Comparison of ENCODE assay signal across 25 cellular contexts in the genomic region with DNA sequence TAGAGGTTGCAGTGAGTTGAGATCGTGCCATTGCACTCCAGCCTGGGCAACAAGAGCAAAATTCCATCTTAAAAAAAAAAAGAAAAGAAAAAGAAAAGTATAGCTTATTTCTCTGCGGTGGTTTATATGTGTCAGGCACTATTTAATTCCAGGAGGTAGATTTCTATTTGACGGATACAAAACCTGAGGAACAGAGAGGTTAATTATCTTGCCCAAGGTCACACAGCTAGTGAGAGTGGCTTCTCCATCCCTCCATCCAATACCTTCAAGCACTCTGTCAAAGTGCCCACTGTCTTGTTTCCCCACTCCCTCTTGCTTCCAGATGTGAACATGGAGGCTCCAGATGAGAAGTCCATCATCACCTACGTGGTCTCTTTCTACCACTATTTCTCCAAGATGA. TPM values are rescaled to one million over a fixed set of nuclear protein-coding genes. Genes with fewer than 3 reads are reported as not detected.
A peak's percentile ranks its signal among the peaks of the same experiment; 100 is the strongest.
DNase-seq lines count a peak whose midpoint lies in the region; ATAC-seq, FAIRE-seq and TF ChIP-seq lines count a peak whose summit lies in the region.
"Had no signal": no experiment of that assay in that cellular context is flagged by ENCODE, and none has a peak within 500 bp of the region (broad histone marks: within the 10 kb centered on the region; RNA-seq: fewer than 3 reads in every experiment).

No MANE protein-coding gene starts in this region.

- DNase-seq in A549 (ENCODE audit: low read depth in 1 of 2, low spot score in 1 of 2) = no peak
- no peak for DNase-seq in K562 (ENCODE audit: extremely low read depth in 1 of 4, low spot score in 3 of 4)
- DNase-seq in neural progenitor cell (ENCODE audit: low spot score) = no peak
- no peak for DNase-seq in activated CD4-positive, alpha-beta T cell treated with anti-CD3 and anti-CD28 coated beads, Interleukin-2, amount 10 ng/mL, durations not matched to agents 7 days and 5 days
- no peak for DNase-seq in putamen (ENCODE audit: low spot score)
- DNase-seq: ACHN; BE2C; C1 segment of cervical spinal cord; CD4-positive, alpha-beta memory T cell; CD4-positive, CD25-positive, alpha-beta regulatory T cell; CD8-positive, alpha-beta memory T cell; COR-L47; DMS 273 treated with DMSO at 0.1 percent for 48 hours; DMS153; DMS53; DND-41; EL; GDM1 had no signal

- H3K27ac ChIP-seq in A549 = no peak overlapping the region
- H3K27ac ChIP-seq in K562 (ENCODE audit: extremely low read depth, low read depth, low read length) = no peak overlapping the region
- no peak overlapping the region for H3K27ac ChIP-seq in neural progenitor cell
- no peak overlapping the region for H3K27ac ChIP-seq in gastroesophageal sphincter
- H3K27ac ChIP-seq: 22Rv1, BLaER1 had no signal

- TF ChIP-seq RAD21 in A549 (conservative IDR thresholded peaks at IDR 0.05 in 1 of 2, IDR thresholded peaks at IDR 0.05 in 1 of 2) (no peak), K562 (CRISPR knock-in tag; conservative IDR thresholded peaks at IDR 0.05 in 1 of 2, IDR thresholded peaks at IDR 0.05 in 1 of 2) (no peak)

- intact Hi-C loops in K562 (cut with micrococcal nuclease) = no loop called here

- POLR2A ChIA-PET in A549 (lab: Yijun Ruan, JAX) = interaction anchor here (0.7 to 1.4 kb wide), 3 partner anchors 17 to 76 kb away, joined by 3 read pairs; partner anchors contain the start of gene SERTAD1
- POLR2A ChIA-PET in K562 (lab: Yijun Ruan, JAX) = interaction anchor here (0.7 to 1.6 kb wide), 2 partner anchors 9 to 16 kb away, joined by 3 to 6 read pairs; no protein-coding TSS in a partner anchor
- POLR2A ChIA-PET in activated CD4-positive, alpha-beta T cell treated with anti-CD3 and anti-CD28 coated beads, Interleukin-2, amount 10 ng/mL, durations not matched to agents 7 days and 5 days (lab: Charles Lee) = no interaction called here

- H3K36me3 Mint-ChIP-seq in neural progenitor cell = no peaks in the 10 kb centered on the region
- H3K36me3 Mint-ChIP-seq in activated CD4-positive, alpha-beta T cell treated with anti-CD3 and anti-CD28 coated beads, Interleukin-2, amount 10 ng/mL, durations not matched to agents 7 days and 5 days (ENCODE audit: low read depth) = no peaks in the 10 kb centered on the region
- H3K36me3 Mint-ChIP-seq: CD14-positive monocyte; CD4-positive, alpha-beta memory T cell; CD4-positive, CD25-positive, alpha-beta regulatory T cell had no signal

- TF ChIP-seq EP300 in A549 (IDR thresholded peaks at IDR 0.05) (no peak), K562 (IDR thresholded peaks at IDR 0.05; ENCODE audit: low read length) (no peak), gastroesophageal sphincter (IDR thresholded peaks at IDR 0.05) (no peak)

- peaks cover 5% of the 10 kb centered on the region for H3K9me3 Mint-ChIP-seq in neural progenitor cell
- no peaks in the 10 kb centered on the region for H3K9me3 Mint-ChIP-seq in activated CD4-positive, alpha-beta T cell treated with anti-CD3 and anti-CD28 coated beads, Interleukin-2, amount 10 ng/mL, durations not matched to agents 7 days and 5 days
- H3K9me3 Mint-ChIP-seq: CD8-positive, alpha-beta memory T cell had no signal

- no peak overlapping the region for H3K4me2 ChIP-seq in A549
- no peak overlapping the region for H3K4me2 ChIP-seq in K562 (ENCODE audit: insufficient read depth, low read length)
- no peak overlapping the region for H3K4me2 ChIP-seq in neural progenitor cell
- H3K4me2 ChIP-seq: BLaER1 had no signal

- peaks cover 6% of the 10 kb centered on the region for H3F3A ChIP-seq in neural progenitor cell (ENCODE audit: low read depth)

- H3K9ac ChIP-seq in K562 (ENCODE audit: insufficient read depth in 1 of 2, low read depth in 2 of 2, low read length in 2 of 2) (no peak overlapping the region), neural progenitor cell (no peak overlapping the region)
- H3K9ac ChIP-seq: BLaER1 had no signal

- H3K36me3 ChIP-seq in K562 (ENCODE audit: control insufficient read depth, insufficient read depth, low read length) = no peaks in the 10 kb centered on the region
- no peaks in the 10 kb centered on the region for H3K36me3 ChIP-seq in neural progenitor cell
- peaks cover 0 to 33% of the 10 kb centered on the region in 2 donors for H3K36me3 ChIP-seq in gastroesophageal sphincter
- H3K36me3 ChIP-seq: BE2C, BLaER1 had no signal

- H3K4me3 ChIP-seq in A549 = no peak overlapping the region
- H3K4me3 ChIP-seq in K562 = no peak overlapping the region
- no peak overlapping the region for H3K4me3 ChIP-seq in neural progenitor cell
- no peak overlapping the region for H3K4me3 ChIP-seq in gastroesophageal sphincter
- H3K4me3 ChIP-seq: BLaER1, GM12878 had no signal

- H4K20me1 ChIP-seq in K562 (replicated peaks; ENCODE audit: control insufficient read depth, insufficient read depth, low read length) (no peaks in the 10 kb centered on the region), neural progenitor cell (ENCODE audit: low read depth) (no peaks in the 10 kb centered on the region)
- H4K20me1 ChIP-seq: BLaER1 had no signal

- FAIRE-seq in A549 (lab: Jason Lieb, UNC) = peak; percentile 84
- no peak for FAIRE-seq in K562 (lab: Jason Lieb, UNC)
- FAIRE-seq: GM12878, GM12892, GM18507 had no signal

- TF ChIP-seq POLR2A in A549 (IDR thresholded peaks at IDR 0.05; ENCODE audit: low read length) (no peak), K562 (conservative IDR thresholded peaks at IDR 0.05) (no peak), gastroesophageal sphincter (IDR thresholded peaks at IDR 0.05) (no peak)

- H3K4me1 ChIP-seq in A549 (no peaks in the 10 kb centered on the region), K562 (replicated peaks in 1 of 2; ENCODE audit: control insufficient read depth in 2 of 2, insufficient read depth in 2 of 2, low read length in 2 of 2) (peaks cover 0 to 14% of the 10 kb centered on the region in 2 experiments; a peak in 2 of 5 replicates), neural progenitor cell (no peaks in the 10 kb centered on the region), gastroesophageal sphincter (no peaks in the 10 kb centered on the region)

- no peaks in the 10 kb centered on the region for H3K9me1 ChIP-seq in K562 (ENCODE audit: control insufficient read depth, insufficient read depth, low read length)

- H3K27me3 Mint-ChIP-seq in neural progenitor cell (ENCODE audit: insufficient read depth, low read depth) = peaks cover 18% of the 10 kb centered on the region
- H3K27me3 Mint-ChIP-seq in activated CD4-positive, alpha-beta T cell treated with anti-CD3 and anti-CD28 coated beads, Interleukin-2, amount 10 ng/mL, durations not matched to agents 7 days and 5 days = peaks cover 2% of the 10 kb centered on the region
- H3K27me3 Mint-ChIP-seq: CD4-positive, CD25-positive, alpha-beta regulatory T cell had no signal

- no TSS peak for BruUV-seq in K562 (replicated peaks; lab: Mats Ljungman, UMichigan)

- H3K4me3 Mint-ChIP-seq in neural progenitor cell = peak overlapping the region; percentile 20
- no peak overlapping the region for H3K4me3 Mint-ChIP-seq in activated CD4-positive, alpha-beta T cell treated with anti-CD3 and anti-CD28 coated beads, Interleukin-2, amount 10 ng/mL, durations not matched to agents 7 days and 5 days
- H3K4me3 Mint-ChIP-seq: CD14-positive monocyte; CD4-positive, alpha-beta memory T cell; CD4-positive, CD25-positive, alpha-beta regulatory T cell; CD8-positive, alpha-beta memory T cell had no signal

- ATAC-seq in A549 (no peak), K562 (no peak), gastroesophageal sphincter (no peak)
- ATAC-seq: GM12878 had no signal

- no peaks in the 10 kb centered on the region for H3K79me2 ChIP-seq in K562 (ENCODE audit: control insufficient read depth, insufficient read depth, low read length)
- H3K79me2 ChIP-seq in neural progenitor cell (ENCODE audit: low read depth) = no peaks in the 10 kb centered on the region

- TF ChIP-seq CTCF in A549 (IDR thresholded peaks at IDR 0.05) = no peak
- TF ChIP-seq CTCF in K562 (IDR thresholded peaks at IDR 0.05 in 2 of 3, conservative IDR thresholded peaks at IDR 0.05 in 1 of 3; ENCODE audit: insufficient read depth in 2 of 3, low read depth in 1 of 3, low read length in 3 of 3) = no peak
- TF ChIP-seq CTCF in neural progenitor cell (IDR thresholded peaks at IDR 0.05) = no peak
- TF ChIP-seq CTCF in gastroesophageal sphincter (IDR thresholded peaks at IDR 0.05) = no peak

- H3K9me3 ChIP-seq in A549 (no peaks in the 10 kb centered on the region), K562 (replicated peaks; ENCODE audit: control insufficient read depth, insufficient read depth, low read depth, low read length) (no peaks in the 10 kb centered on the region), neural progenitor cell (ENCODE audit: low read depth) (no peaks in the 10 kb centered on the region), gastroesophageal sphincter (no peaks in the 10 kb centered on the region)
- H3K9me3 ChIP-seq: BE2C, BLaER1 had no signal

- WGBS in A549 (ENCODE audit: missing lambda C conversion rate) = 66% methylated on average over 4 of the region's 4 CpGs
- whole genome bisulfite sequencing in K562 (ENCODE audit: insufficient coverage, low coverage, missing lambda C conversion rate) = 15% methylated on average over 4 of the region's 4 CpGs
- WGBS in gastroesophageal sphincter (ENCODE audit: low coverage in 1 of 2), 2 donors = 80 to 91% methylated on average over 2 to 4 of the region's 4 CpGs

- in situ Hi-C loops in K562 (cut with MboI) = no loop called here

- H3K27me3 ChIP-seq in K562 (ENCODE audit: control insufficient read depth in 2 of 2, insufficient read depth in 2 of 2, low read length in 2 of 2) (peaks cover 0 to 8% of the 10 kb centered on the region in 2 experiments; a peak in 2 of 5 replicates), neural progenitor cell (peaks cover 19% of the 10 kb centered on the region), gastroesophageal sphincter (no peaks in the 10 kb centered on the region)
- H3K27me3 ChIP-seq: BE2C, BLaER1 had no signal

- H2AFZ ChIP-seq in K562 (ENCODE audit: low read depth, low read length) (no peak overlapping the region), neural progenitor cell (replicated peaks) (no peak overlapping the region)

- CTCF ChIA-PET in A549 (lab: Yijun Ruan, JAX) (interaction anchor here (0.7 to 9.0 kb wide), 19 partner anchors 8 to 196 kb away, joined by 3 to 51 read pairs (median 7); no protein-coding TSS in a partner anchor), K562 (lab: Yijun Ruan, JAX; ENCODE audit: low intra/inter-chr PET ratio) (no interaction called here)
- CTCF ChIA-PET in activated CD4-positive, alpha-beta T cell treated with anti-CD3 and anti-CD28 coated beads, Interleukin-2, amount 10 ng/mL, durations not matched to agents 7 days and 5 days (lab: Charles Lee) = interaction anchor here (0.6 kb wide), 1 partner anchor 444 kb away, joined by 6 read pairs; no protein-coding TSS in a partner anchor

- peak overlapping the region; percentile 35 for H3K27ac Mint-ChIP-seq in neural progenitor cell
- H3K27ac Mint-ChIP-seq in activated CD4-positive, alpha-beta T cell treated with anti-CD3 and anti-CD28 coated beads, Interleukin-2, amount 10 ng/mL, durations not matched to agents 7 days and 5 days = no peak overlapping the region
- H3K27ac Mint-ChIP-seq: CD14-positive monocyte; CD4-positive, CD25-positive, alpha-beta regulatory T cell; CD8-positive, alpha-beta memory T cell had no signal

- peaks cover 33% of the 10 kb centered on the region for H3K4me1 Mint-ChIP-seq in neural progenitor cell
- no peaks in the 10 kb centered on the region for H3K4me1 Mint-ChIP-seq in activated CD4-positive, alpha-beta T cell treated with anti-CD3 and anti-CD28 coated beads, Interleukin-2, amount 10 ng/mL, durations not matched to agents 7 days and 5 days
- H3K4me1 Mint-ChIP-seq: CD14-positive monocyte had no signal

RNA-seq across cellular contexts. Expression of gene SPTBN4, which starts 34.8 kb away (rescaled TPM):
- polyA plus RNA-seq in A549 (2011; rRNA removed) (1.4 and 2.2 TPM in 2 replicates), A549 (2017; fragmentation: RNase III; extraction: RNeasy Plus Mini Kit Qiagen cat#74134 plus additional on column Dnase treatment) (1.2 to 2.0 TPM (median 1.4 TPM) in 3 replicates), K562 (2011; rRNA removed) (1.2 and 1.3 TPM in 2 replicates), K562 (2014; fragmentation: Illumina TruSeq; extraction: Trizol) (0.51 and 0.70 TPM in 2 replicates), K562 (2014; fragmentation: Nextera tagmentation; extraction: Ambion mirVana) (under 1 TPM; 0.01 to 0.10 TPM), K562 (2014; rRNA removed) (1.2 and 1.3 TPM in 2 replicates)
- 2.0 TPM in 2 replicates for polyA plus RNA-seq in A549 (2012; cell fraction: cytosol; rRNA removed)
- polyA plus RNA-seq in A549 (2012; cell fraction: nucleus; rRNA removed) = 3.9 and 4.2 TPM in 2 replicates
- polyA minus RNA-seq in A549 (2011; rRNA and poly(A)+ RNA removed) = 1.1 and 1.2 TPM in 2 replicates
- total RNA-seq in K562 (2011; cell fraction: chromatin; rRNA removed; ENCODE audit: low replicate concordance) = 5.7 and 11.0 TPM in 2 replicates
- total RNA-seq in K562 (2011; cell fraction: nucleolus; rRNA removed) = 3.8 and 4.5 TPM in 2 replicates
- total RNA-seq in K562 (2011; cell fraction: nucleoplasm; rRNA removed) = 5.3 and 6.9 TPM in 2 replicates
- total RNA-seq in K562 (2014; rRNA removed) (0.86 and 2.0 TPM in 2 replicates), K562 (2014; rRNA removed; fragmentation: Illumina TruSeq; extraction: Trizol) (0.16 and 0.47 TPM in 2 replicates), K562 (2015; rRNA removed; fragmentation: Illumina TruSeq; extraction: Trizol) (0.83 and 1.3 TPM in 2 replicates), K562 (2021) (1.5 and 1.6 TPM in 2 replicates), neural progenitor cell (ENCODE audit: low replicate concordance) (2.5 and 8.4 TPM in 2 replicates), gastroesophageal sphincter (1 to 10 TPM; 4.7 to 9.4 (median 5.9) TPM)
- 0.94 and 1.8 TPM in 2 replicates for polyA plus RNA-seq in K562 (2011; cell fraction: cytosol; rRNA removed)
- polyA plus RNA-seq in K562 (2011; cell fraction: nucleus; rRNA removed) = 2.6 and 3.5 TPM in 2 replicates
- 1.7 and 1.9 TPM in 2 replicates for polyA plus RNA-seq in K562 (2012)
- polyA minus RNA-seq in K562 (2011; rRNA and poly(A)+ RNA removed) = 1.1 and 1.5 TPM in 2 replicates
- polyA minus RNA-seq in K562 (2011; cell fraction: cytosol; rRNA and poly(A)+ RNA removed) = 0.38 and 0.46 TPM in 2 replicates
- polyA minus RNA-seq in K562 (2011; cell fraction: nucleus; rRNA and poly(A)+ RNA removed) = 0.81 and 1.4 TPM in 2 replicates
- under 1 TPM; 0.23 to 0.50 TPM for total RNA-seq in activated CD4-positive, alpha-beta T cell treated with anti-CD3 and anti-CD28 coated beads, Interleukin-2, amount 10 ng/mL, durations not matched to agents 7 days and 5 days
- total RNA-seq: CD4-positive, CD25-positive, alpha-beta regulatory T cell had no signal
- polyA plus RNA-seq: CD14-positive monocyte; CD4-positive, CD25-positive, alpha-beta regulatory T cell; CD8-positive, alpha-beta memory T cell had no signal

RNA-seq across cellular contexts. Expression of gene BLVRB, which starts 36.1 kb away (rescaled TPM):
- polyA plus RNA-seq in A549 (2011; rRNA removed) = 202 and 241 TPM in 2 replicates
- 713 and 819 TPM in 2 replicates for polyA plus RNA-seq in A549 (2012; cell fraction: cytosol; rRNA removed)
- polyA plus RNA-seq in A549 (2012; cell fraction: nucleus; rRNA removed) = 565 and 810 TPM in 2 replicates
- 280 to 298 TPM (median 296 TPM) in 3 replicates for polyA plus RNA-seq in A549 (2017; fragmentation: RNase III; extraction: RNeasy Plus Mini Kit Qiagen cat#74134 plus additional on column Dnase treatment)
- 192 and 225 TPM in 2 replicates for polyA minus RNA-seq in A549 (2011; rRNA and poly(A)+ RNA removed)
- total RNA-seq in K562 (2011; cell fraction: chromatin; rRNA removed; ENCODE audit: low replicate concordance) = 26.9 and 65.0 TPM in 2 replicates
- total RNA-seq in K562 (2011; cell fraction: nucleolus; rRNA removed) = 107 and 125 TPM in 2 replicates
- total RNA-seq in K562 (2011; cell fraction: nucleoplasm; rRNA removed) = 74.7 and 75.7 TPM in 2 replicates
- 749 and 813 TPM in 2 replicates for total RNA-seq in K562 (2014; rRNA removed)
- total RNA-seq in K562 (2014; rRNA removed; fragmentation: Illumina TruSeq; extraction: Trizol) = 110 and 229 TPM in 2 replicates
- total RNA-seq in K562 (2015; rRNA removed; fragmentation: Illumina TruSeq; extraction: Trizol) = 331 and 332 TPM in 2 replicates
- total RNA-seq in K562 (2021) = 457 and 476 TPM in 2 replicates
- 368 and 461 TPM in 2 replicates for polyA plus RNA-seq in K562 (2011; rRNA removed)
- 836 and 2,229 TPM in 2 replicates for polyA plus RNA-seq in K562 (2011; cell fraction: cytosol; rRNA removed)
- polyA plus RNA-seq in K562 (2011; cell fraction: nucleus; rRNA removed) = 252 and 288 TPM in 2 replicates
- 416 and 585 TPM in 2 replicates for polyA plus RNA-seq in K562 (2012)
- polyA plus RNA-seq in K562 (2014; fragmentation: Illumina TruSeq; extraction: Trizol) = 260 and 428 TPM in 2 replicates
- 100 to 1,000 TPM in 1 of 2 experiments, 10 to 100 TPM in 1; 81.1 to 184 TPM for polyA plus RNA-seq in K562 (2014; fragmentation: Nextera tagmentation; extraction: Ambion mirVana)
- 634 and 677 TPM in 2 replicates for polyA plus RNA-seq in K562 (2014; rRNA removed)
- polyA minus RNA-seq in K562 (2011; rRNA and poly(A)+ RNA removed) = 85.4 and 138 TPM in 2 replicates
- 198 and 225 TPM in 2 replicates for polyA minus RNA-seq in K562 (2011; cell fraction: cytosol; rRNA and poly(A)+ RNA removed)
- 34.6 and 38.7 TPM in 2 replicates for polyA minus RNA-seq in K562 (2011; cell fraction: nucleus; rRNA and poly(A)+ RNA removed)
- 11.3 and 24.4 TPM in 2 replicates for total RNA-seq in neural progenitor cell (ENCODE audit: low replicate concordance)
- total RNA-seq in activated CD4-positive, alpha-beta T cell treated with anti-CD3 and anti-CD28 coated beads, Interleukin-2, amount 10 ng/mL, durations not matched to agents 7 days and 5 days = 10 to 100 TPM; 18.5 to 20.0 TPM
- 100 to 1,000 TPM; 146 to 209 (median 164) TPM for total RNA-seq in gastroesophageal sphincter

RNA-seq across cellular contexts. Expression of gene SERTAD3, which starts 57.5 kb away (rescaled TPM):
- polyA plus RNA-seq in A549 (2011; rRNA removed) (40.2 and 41.7 TPM in 2 replicates), A549 (2017; fragmentation: RNase III; extraction: RNeasy Plus Mini Kit Qiagen cat#74134 plus additional on column Dnase treatment) (35.5 to 41.2 TPM (median 39.7 TPM) in 3 replicates), K562 (2011; rRNA removed) (17.6 and 18.9 TPM in 2 replicates), K562 (2014; fragmentation: Illumina TruSeq; extraction: Trizol) (15.1 and 18.6 TPM in 2 replicates), K562 (2014; fragmentation: Nextera tagmentation; extraction: Ambion mirVana) (1 to 10 TPM; 5.4 to 5.9 TPM), K562 (2014; rRNA removed) (18.1 and 18.5 TPM in 2 replicates)
- polyA plus RNA-seq in A549 (2012; cell fraction: cytosol; rRNA removed) = 24.7 and 32.8 TPM in 2 replicates
- 26.5 and 34.1 TPM in 2 replicates for polyA plus RNA-seq in A549 (2012; cell fraction: nucleus; rRNA removed)
- 63.1 and 71.7 TPM in 2 replicates for polyA minus RNA-seq in A549 (2011; rRNA and poly(A)+ RNA removed)
- total RNA-seq in K562 (2011; cell fraction: chromatin; rRNA removed; ENCODE audit: low replicate concordance) = 16.7 and 27.2 TPM in 2 replicates
- 20.4 and 20.7 TPM in 2 replicates for total RNA-seq in K562 (2011; cell fraction: nucleolus; rRNA removed)
- total RNA-seq in K562 (2011; cell fraction: nucleoplasm; rRNA removed) = 24.9 and 26.9 TPM in 2 replicates
- total RNA-seq in K562 (2014; rRNA removed) (17.5 and 19.3 TPM in 2 replicates), K562 (2014; rRNA removed; fragmentation: Illumina TruSeq; extraction: Trizol) (16.1 and 17.2 TPM in 2 replicates), K562 (2015; rRNA removed; fragmentation: Illumina TruSeq; extraction: Trizol) (21.6 and 27.7 TPM in 2 replicates), K562 (2021) (28.9 and 31.4 TPM in 2 replicates), neural progenitor cell (ENCODE audit: low replicate concordance) (15.3 and 27.4 TPM in 2 replicates), gastroesophageal sphincter (10 to 100 TPM; 22.1 to 30.2 (median 26.4) TPM)
- polyA plus RNA-seq in K562 (2011; cell fraction: cytosol; rRNA removed) = 19.3 and 35.5 TPM in 2 replicates
- 17.8 and 23.4 TPM in 2 replicates for polyA plus RNA-seq in K562 (2011; cell fraction: nucleus; rRNA removed)
- polyA plus RNA-seq in K562 (2012) = 20.7 and 22.0 TPM in 2 replicates
- polyA minus RNA-seq in K562 (2011; rRNA and poly(A)+ RNA removed) = 18.4 and 23.4 TPM in 2 replicates
- 24.3 and 28.9 TPM in 2 replicates for polyA minus RNA-seq in K562 (2011; cell fraction: cytosol; rRNA and poly(A)+ RNA removed)
- 8.1 and 13.9 TPM in 2 replicates for polyA minus RNA-seq in K562 (2011; cell fraction: nucleus; rRNA and poly(A)+ RNA removed)
- total RNA-seq in activated CD4-positive, alpha-beta T cell treated with anti-CD3 and anti-CD28 coated beads, Interleukin-2, amount 10 ng/mL, durations not matched to agents 7 days and 5 days = 10 to 100 TPM; 10.6 to 10.9 TPM

Comparison
In these comparisons a context has a peak if more than half of its experiments do, and no peak if none do; other contexts are left out.
1. Of the 35 proteins assayed by ChIP-seq in both K562 and A549: peak only in K562: none; only in A549: none; in both: ZFP36; in neither: 34.